In genomic region chr21:25963186-25963585, GRCh38 we compare ENCODE assay signal across 10 cellular contexts.
DNase-seq lines count a peak whose midpoint lies in the region; TF ChIP-seq lines count a peak whose summit lies in the region.
"Had no signal": no experiment of that assay in that cellular context is flagged by ENCODE, and none has a peak within 500 bp of the region (broad histone marks: within the 10 kb centered on the region; RNA-seq: fewer than 3 reads in every experiment).

No MANE protein-coding gene starts in this region.

- TF ChIP-seq CTCF in H9 (conservative IDR thresholded peaks at IDR 0.05) (no peak), RWPE1 (conservative IDR thresholded peaks at IDR 0.05; ENCODE audit: low read depth) (no peak), fibroblast of mammary gland (conservative IDR thresholded peaks at IDR 0.05; ENCODE audit: control insufficient read depth, insufficient read depth, low read depth, low read length) (no peak), lower leg skin (IDR thresholded peaks at IDR 0.05) (no peak)

- peaks cover 23 to 36% (median 24%) of the 10 kb centered on the region in 3 experiments for H3K36me3 Mint-ChIP-seq in H9 (ENCODE audit: insufficient read depth in 1 of 3, low read depth in 3 of 3)

- peak overlapping the region; percentile 53 to 81 (median 71); a peak in 4 of 7 replicates for H3K27ac Mint-ChIP-seq in H9
- H3K27ac Mint-ChIP-seq: activated T-cell treated with anti-CD3 and anti-CD28 coated beads, Interleukin-2, amount 50 U/mL, for 72 hours had no signal

- CTCF ChIA-PET in RWPE1 (lab: Yijun Ruan, JAX) = interaction anchor here (0.8 kb wide), 1 partner anchor 11 kb away, joined by 4 read pairs; no protein-coding TSS in a partner anchor

- no peak overlapping the region for H4K5ac ChIP-seq in H9 (ENCODE audit: insufficient read length, low read depth, low read length)

- no CpG with 5 or more reads among the region's 5 CpGs for WGBS in H9 (ENCODE audit: extremely low coverage, insufficient read length, low lambda C conversion rate)
- WGBS in lower leg skin, 2 donors = 35 to 41% methylated on average over 5 of the region's 5 CpGs

- H3K9ac ChIP-seq in H9 (ENCODE audit: extremely low read depth, insufficient read length, low read length) = no peak overlapping the region

- H2BK12ac ChIP-seq in H9 (ENCODE audit: insufficient read length, low read depth, low read length) = no peak overlapping the region

- no peak overlapping the region for H3T11ph ChIP-seq in H9 (ENCODE audit: low read length)

- H3K4me3 ChIP-seq in fibroblast of mammary gland (ENCODE audit: control insufficient read depth, low read depth, low read length) (no peak overlapping the region), skin epidermis (no peak overlapping the region), lower leg skin (ENCODE audit: low read depth, poor library complexity, severe bottlenecking) (no peak overlapping the region)

- no peak overlapping the region for H4K8ac ChIP-seq in H9 (replicated peaks; ENCODE audit: insufficient read length, low read depth, low read length)

- no peaks in the 10 kb centered on the region for H4K20me1 ChIP-seq in H9 (ENCODE audit: control insufficient read depth, insufficient read depth, insufficient read length)

- H2AK5ac ChIP-seq in H9 (ENCODE audit: insufficient read length, low read length) = no peak overlapping the region

- no peak overlapping the region for H3K27ac ChIP-seq in H9 (ENCODE audit: insufficient read length, low read depth, low read length)
- H3K27ac ChIP-seq in RWPE1 = peak overlapping the region; percentile 72
- H3K27ac ChIP-seq in skin epidermis = peak overlapping the region in 12 of 21 experiments; percentile 4 to 81 (median 66)

- no peaks in the 10 kb centered on the region for H3K23me2 ChIP-seq in H9 (ENCODE audit: insufficient read length, low read depth, low read length, poor library complexity, severe bottlenecking)

- no peak overlapping the region for H3K4me3 Mint-ChIP-seq in H9
- H3K4me3 Mint-ChIP-seq: activated T-cell treated with anti-CD3 and anti-CD28 coated beads, Interleukin-2, amount 50 U/mL, for 72 hours had no signal

- intact Hi-C loops in lower leg skin (cut with DNase I; ENCODE audit: low total_unique reads) = no loop called here

- no peaks in the 10 kb centered on the region for H3K79me2 ChIP-seq in H9 (ENCODE audit: insufficient read depth, low read length)

- H2AFZ ChIP-seq in H9 (ENCODE audit: low read length) = no peak overlapping the region

- no peaks in the 10 kb centered on the region for H3K79me1 ChIP-seq in H9 (ENCODE audit: insufficient read depth, low read depth, low read length, poor library complexity, severe bottlenecking)

- H3K4me1 Mint-ChIP-seq in H9 = peaks cover 50 to 60% of the 10 kb centered on the region in 2 experiments

- no peak overlapping the region for H2BK120ac ChIP-seq in H9 (ENCODE audit: low read depth, low read length, poor library complexity, severe bottlenecking)

- DNase-seq in H9 (no peak), RWPE1 (ENCODE audit: low spot score) (peak; percentile 75), fibroblast of mammary gland (ENCODE audit: low read depth) (peak; percentile 63), OCI-M2 (lab: John Stamatoyannopoulos, UW; ENCODE audit: unreplicated experiment) (no peak), COR-L47 (lab: John Stamatoyannopoulos, UW) (no peak), SHP77 treated with DMSO at 0.1 percent for 48 hours (lab: John Stamatoyannopoulos, UW) (no peak), lower leg skin (ENCODE audit: low spot score in 2 of 2) (no peak)
- DNase-seq: activated T-cell treated with anti-CD3 and anti-CD28 coated beads, Interleukin-2, amount 50 U/mL, for 72 hours; erythroblast had no signal

- H3K23ac ChIP-seq in H9 (ENCODE audit: insufficient read length, low read depth, low read length) = no peak overlapping the region

- no peak overlapping the region for H3K4ac ChIP-seq in H9 (ENCODE audit: low read depth, low read length)

- no peak overlapping the region for H3K56ac ChIP-seq in H9 (ENCODE audit: insufficient read length, low read depth, low read length)

- no peak overlapping the region for H2BK5ac ChIP-seq in H9 (ENCODE audit: insufficient read length, low read length)

- H3K27me3 ChIP-seq in H9 (ENCODE audit: insufficient read depth, low read length) = no peaks in the 10 kb centered on the region

- H2BK20ac ChIP-seq in H9 (ENCODE audit: low read depth, low read length, poor library complexity, severe bottlenecking) = no peak overlapping the region

- no peak overlapping the region for H3K14ac ChIP-seq in H9 (ENCODE audit: insufficient read depth, low read length)

- H3K9me3 ChIP-seq in H9 (ENCODE audit: control insufficient read depth, low read depth, low read length) = no peaks in the 10 kb centered on the region

- no peak overlapping the region for H2BK15ac ChIP-seq in H9 (ENCODE audit: low read depth, low read length)

- POLR2A ChIA-PET in RWPE1 (lab: Yijun Ruan, JAX; ENCODE audit: low non-redundant PET) = no interaction called here

- TF ChIP-seq POLR2A in lower leg skin (IDR thresholded peaks at IDR 0.05) = no peak

- no peaks in the 10 kb centered on the region for H3K27me3 Mint-ChIP-seq in H9 (ENCODE audit: low read depth)

- H3K9me3 Mint-ChIP-seq in H9 = no peaks in the 10 kb centered on the region
- H3K9me3 Mint-ChIP-seq: activated T-cell treated with anti-CD3 and anti-CD28 coated beads, Interleukin-2, amount 50 U/mL, for 72 hours had no signal

- H3K4me1 ChIP-seq in H9 (ENCODE audit: insufficient read depth, low read length) = no peaks in the 10 kb centered on the region; the same call in 1 of the 2 replicates

- no peak overlapping the region for H3K18ac ChIP-seq in H9 (ENCODE audit: insufficient read length, low read depth, low read length)

- H3K4me2 ChIP-seq in H9 (ENCODE audit: insufficient read depth, insufficient read length, low read length) = no peak overlapping the region

- no peak overlapping the region for H4K91ac ChIP-seq in H9 (ENCODE audit: insufficient read length, low read depth, low read length)

Comparison
In these comparisons a context has a peak if more than half of its experiments do, and no peak if none do; other contexts are left out.
1. DNase-seq: peak in RWPE1 (single experiment) and fibroblast of mammary gland (single experiment); none in H9 (single experiment), OCI-M2 (single experiment), COR-L47 (single experiment), SHP77 treated with DMSO at 0.1 percent for 48 hours (single experiment) and lower leg skin (0 of 2).